Comparison of ENCODE assay signal across 18 cellular contexts in genomic region chr12:76057316-76057715, GRCh38. TPM values are rescaled to one million over a fixed set of nuclear protein-coding genes. Genes with fewer than 3 reads are reported as not detected.
A peak's percentile ranks its signal among the peaks of the same experiment; 100 is the strongest.
DNase-seq lines count a peak whose midpoint lies in the region; ATAC-seq and TF ChIP-seq lines count a peak whose summit lies in the region.
"Had no signal": no experiment of that assay in that cellular context is flagged by ENCODE, and none has a peak within 500 bp of the region (broad histone marks: within the 10 kb centered on the region; RNA-seq: fewer than 3 reads in every experiment).

No MANE protein-coding gene starts in this region.

- ATAC-seq in GM23338 (peak; percentile 47), memory B cell (ENCODE audit: low read depth) (no peak)
- ATAC-seq: Panc1, Right ventricle myocardium inferior had no signal

- 93% methylated on average over 7 of the region's 7 CpGs for WGBS in prostate gland

- peaks cover 87% of the 10 kb centered on the region for H3K36me3 Mint-ChIP-seq in GM23338 (ENCODE audit: low read depth)
- H3K36me3 Mint-ChIP-seq in brain = peaks cover 82% of the 10 kb centered on the region
- H3K36me3 Mint-ChIP-seq in memory B cell = peaks cover 35% of the 10 kb centered on the region

- H3K4me1 Mint-ChIP-seq in GM23338 (peaks cover 38% of the 10 kb centered on the region), brain (peaks cover 13% of the 10 kb centered on the region), memory B cell (peaks cover 3% of the 10 kb centered on the region)

- H3K27me3 Mint-ChIP-seq in GM23338 (ENCODE audit: insufficient read depth, low read depth, poor library complexity) (no peaks in the 10 kb centered on the region), brain (no peaks in the 10 kb centered on the region), memory B cell (no peaks in the 10 kb centered on the region)
- H3K27me3 Mint-ChIP-seq: CD4-positive, alpha-beta memory T cell; IgD-negative memory B cell had no signal

- no peak overlapping the region for H2AFZ ChIP-seq in GM23338

- H3K27me3 ChIP-seq in GM23338 (ENCODE audit: insufficient read depth) (no peaks in the 10 kb centered on the region), prostate gland (replicated peaks; ENCODE audit: insufficient read depth) (no peaks in the 10 kb centered on the region)

- intact Hi-C loops in prostate gland (cut with DNase I) = no loop called here

- H3K9me3 Mint-ChIP-seq in GM23338 (no peaks in the 10 kb centered on the region), brain (peaks cover 0 to under 1% (median 0%) of the 10 kb centered on the region in 5 experiments), memory B cell (no peaks in the 10 kb centered on the region)
- H3K9me3 Mint-ChIP-seq: CD4-positive, alpha-beta memory T cell; IgD-negative memory B cell had no signal

- TF ChIP-seq POLR2A in prostate gland (IDR thresholded peaks at IDR 0.05) = no peak

- H3K4me2 ChIP-seq in GM23338 = no peak overlapping the region

- H3K27ac ChIP-seq in GM23338 (ENCODE audit: low read depth) = peak overlapping the region; percentile 74
- H3K27ac ChIP-seq in prostate gland = no peak overlapping the region

- H4K20me1 ChIP-seq in GM23338 (replicated peaks; ENCODE audit: insufficient read depth) = peaks cover 22% of the 10 kb centered on the region

- no peaks in the 10 kb centered on the region for H3K9me2 ChIP-seq in GM23338 (ENCODE audit: insufficient read depth)

- TF ChIP-seq CTCF in GM23338 (conservative IDR thresholded peaks at IDR 0.05; ENCODE audit: low read depth in 2 of 2) = no peak
- TF ChIP-seq CTCF in brain (conservative IDR thresholded peaks at IDR 0.05) = no peak
- no peak for TF ChIP-seq CTCF in prostate gland (IDR thresholded peaks at IDR 0.05)

- H3F3A ChIP-seq in GM23338 (replicated peaks; ENCODE audit: low read depth) = no peaks in the 10 kb centered on the region

- H3K4me3 Mint-ChIP-seq in GM23338 = no peak overlapping the region
- H3K4me3 Mint-ChIP-seq in brain = peak overlapping the region in 1 of 5 experiments; percentile 29
- no peak overlapping the region for H3K4me3 Mint-ChIP-seq in memory B cell
- H3K4me3 Mint-ChIP-seq: CD4-positive, alpha-beta memory T cell; IgD-negative memory B cell had no signal

- peak; percentile 52 for DNase-seq in Ammon's horn (ENCODE audit: low spot score)
- no peak for DNase-seq in GM23338 (ENCODE audit: low spot score)
- DNase-seq in memory B cell (ENCODE audit: low spot score in 2 of 2) = no peak
- no peak for DNase-seq in NCI-H2196 (lab: John Stamatoyannopoulos, UW; ENCODE audit: unreplicated experiment)
- no peak for DNase-seq in NCI-H748 treated with DMSO at 0.1 percent for 48 hours (lab: John Stamatoyannopoulos, UW)
- DNase-seq in prostate gland (ENCODE audit: low spot score) = no peak
- DNase-seq: AML-193; CD4-positive, alpha-beta memory T cell; DMS79 treated with DMSO at 0.1 percent for 48 hours; GDM1; H7; NCI-H187 treated with DMSO at 0.1 percent for 48 hours; NCI-H2171; NCI-H82 had no signal

- H3K4me3 ChIP-seq in GM23338 (no peak overlapping the region), prostate gland (no peak overlapping the region)

- H3K79me2 ChIP-seq in GM23338 (replicated peaks; ENCODE audit: insufficient read depth) = peaks cover 56% of the 10 kb centered on the region

- H3K4me1 ChIP-seq in GM23338 (ENCODE audit: insufficient read depth) (peaks cover 20% of the 10 kb centered on the region), prostate gland (replicated peaks) (no peaks in the 10 kb centered on the region)

- H3K27ac Mint-ChIP-seq in GM23338 = peak overlapping the region; percentile 60
- H3K27ac Mint-ChIP-seq in brain = peak overlapping the region in 3 of 5 experiments; percentile 37 to 88 (median 60)
- peak overlapping the region; percentile 10 for H3K27ac Mint-ChIP-seq in memory B cell
- H3K27ac Mint-ChIP-seq: CD4-positive, alpha-beta memory T cell had no signal

- H3K9me3 ChIP-seq in prostate gland = no peaks in the 10 kb centered on the region

- peaks cover 44% of the 10 kb centered on the region for H3K36me3 ChIP-seq in GM23338 (ENCODE audit: insufficient read depth)
- peaks cover 0 to 4% of the 10 kb centered on the region in 2 donors for H3K36me3 ChIP-seq in prostate gland

TF ChIP-seq in GM23338, 12 proteins besides CTCF, POLR2A, EP300 and RAD21:
- TF ChIP-seq EZH2 (IDR thresholded peaks at IDR 0.05; ENCODE audit: low read depth, unreplicated experiment) (no peak), JUNB (IDR thresholded peaks at IDR 0.05; ENCODE audit: unreplicated experiment) (no peak), ETS1 (IDR thresholded peaks at IDR 0.05) (no peak), ZNF462 (CRISPR knock-in tag; IDR thresholded peaks at IDR 0.05) (no peak), STAT1 (IDR thresholded peaks at IDR 0.05; ENCODE audit: unreplicated experiment) (no peak)

RNA-seq across cellular contexts. Expression of gene PHLDA1, which starts 25.7 kb away (rescaled TPM):
- 19.3 and 21.6 TPM in 2 replicates for total RNA-seq in GM23338 (2014; rRNA removed; shearing (Covaris generic))
- polyA plus RNA-seq in GM23338 (2016; fragmentation: Nextera tagmentation; extraction: Ambion mirVana) (11.6 and 11.7 TPM in 2 replicates), brain (ENCODE audit: insufficient read depth, low read depth, low replicate concordance) (11.5 TPM)
- 10 to 100 TPM in 1 of 2 donors, 1 to 10 TPM in 1; 8.8 to 11.8 TPM for total RNA-seq in prostate gland

RNA-seq across cellular contexts. Expression of gene NAP1L1, which starts 27.2 kb away (rescaled TPM):
- total RNA-seq in GM23338 (2014; rRNA removed; shearing (Covaris generic)) = 658 and 693 TPM in 2 replicates
- polyA plus RNA-seq in GM23338 (2016; fragmentation: Nextera tagmentation; extraction: Ambion mirVana) (996 and 999 TPM in 2 replicates), brain (ENCODE audit: insufficient read depth, low read depth, low replicate concordance) (331 TPM)
- 100 to 1,000 TPM; 223 to 325 TPM for total RNA-seq in prostate gland

Comparison
In these comparisons a context has a peak if more than half of its experiments do, and no peak if none do; other contexts are left out.
1. H3K27ac Mint-ChIP-seq: peak in every context shown above with its lines; median percentile 60 in GM23338; 60 in brain; 10 in memory B cell.